ENCODE assay signal across 16 cellular contexts in the genomic region with DNA sequence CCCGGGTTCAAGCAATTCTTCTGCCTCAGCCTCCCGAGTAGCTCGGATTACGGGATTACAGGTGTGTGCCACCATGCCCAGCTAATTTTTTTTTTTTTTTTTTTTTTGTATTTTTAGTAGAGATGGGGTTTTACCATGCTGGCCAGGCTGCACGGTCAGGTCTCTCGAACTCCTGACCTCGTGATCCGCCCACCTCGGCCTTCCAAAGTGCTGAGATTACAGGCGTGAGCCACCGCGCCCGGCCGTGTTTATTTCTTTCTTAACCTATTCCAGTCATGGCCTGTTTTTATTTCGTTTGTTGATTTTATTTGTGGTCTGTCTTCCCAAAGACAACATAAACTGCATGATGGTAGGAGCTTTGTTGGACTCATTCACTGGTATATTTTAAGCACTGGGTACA. TPM values are rescaled to one million over a fixed set of nuclear protein-coding genes. Genes with fewer than 3 reads are reported as not detected.
"Had no signal": no experiment of that assay in that cellular context is flagged by ENCODE, and none has a peak within 500 bp of the region (broad histone marks: within the 10 kb centered on the region; RNA-seq: fewer than 3 reads in every experiment).

No MANE protein-coding gene starts in this region.

RNA-seq across cellular contexts. Expression of a gene that starts 20.4 kb away (rescaled TPM):
- total RNA-seq: activated naive CD4-positive, alpha-beta T cell treated with anti-CD3 and anti-CD28 coated beads for 36 hours; activated naive CD4-positive, alpha-beta T cell treated with anti-CD3 and anti-CD28 coated beads, Interleukin-2, amount 50 U/mL, for 72 hours; activated naive CD8-positive, alpha-beta T cell treated with anti-CD3 and anti-CD28 coated beads for 36 hours; activated naive CD8-positive, alpha-beta T cell treated with anti-CD3 and anti-CD28 coated beads, Interleukin-2, amount 10 ng/mL, durations not matched to agents 7 days and 5 days; activated T-cell treated with anti-CD3 and anti-CD28 coated beads, Interleukin-2, amount 50 U/mL, for 72 hours; activated T-helper 1 cell treated with anti-CD3 and anti-CD28 coated beads, Interleukin-12 subunit alpha, Interleukin-12 subunit beta, Interleukin-2, Interleukin-4 antibody, amounts not matched to agents 30 ng/mL and 10 ng/mL and 1 ng/mL, durations not matched to agents 14 hours and 24 hours and 36 hours; activated T-helper 17 cell treated with anti-CD3 and anti-CD28 coated beads, Interleukin-2, amount 50 U/mL, for 72 hours; activated T-helper 2 cell treated with anti-CD3 and anti-CD28 coated beads, Interferon-gamma antibody, Interleukin-2, Interleukin-4, amounts not matched to agents 10 μg/mL and 5 μg/mL and 100 μg/mL, durations not matched to agents 14 hours and 24 hours and 36 hours; aorta; ascending aorta; astrocyte; bronchial epithelial cell; cardiac muscle cell; cardiac septum; cerebellum; chondrocyte had no signal
